ENCODE assay signal across 22 cellular contexts in genomic region chr1:6149597-6149996, GRCh38. TPM values are rescaled to one million over a fixed set of nuclear protein-coding genes. Genes with fewer than 3 reads are reported as not detected.
DNase-seq lines count a peak whose midpoint lies in the region; ATAC-seq, FAIRE-seq and TF ChIP-seq lines count a peak whose summit lies in the region.
"Had no signal": no experiment of that assay in that cellular context is flagged by ENCODE, and none has a peak within 500 bp of the region (broad histone marks: within the 10 kb centered on the region; RNA-seq: fewer than 3 reads in every experiment).

No MANE protein-coding gene starts in this region.

- WGBS in HepG2 (ENCODE audit: low lambda C conversion rate) = 70% methylated on average over 1 of the region's 1 CpG
- WGBS in right lobe of liver (ENCODE audit: insufficient coverage, low coverage, low lambda C conversion rate, missing lambda C conversion rate) = 63% methylated on average over 1 of the region's 1 CpG

- no peaks in the 10 kb centered on the region for H3K4me1 ChIP-seq in HepG2 (ENCODE audit: insufficient read depth, low read length)
- no peaks in the 10 kb centered on the region for H3K4me1 ChIP-seq in right lobe of liver
- H3K4me1 ChIP-seq in Panc1 (ENCODE audit: control insufficient read depth, insufficient read depth, low read length) = no peaks in the 10 kb centered on the region
- H3K4me1 ChIP-seq in CD8-positive, alpha-beta memory T cell (ENCODE audit: insufficient read depth, low read length) = peaks cover 3% of the 10 kb centered on the region
- H3K4me1 ChIP-seq: Caco-2 had no signal

- DNase-seq in HepG2 (ENCODE audit: low spot score) (no peak), right lobe of liver (no peak), Panc1 (ENCODE audit: low read depth, low spot score) (no peak)
- no peak for DNase-seq in activated CD8-positive, alpha-beta memory T cell treated with anti-CD3 and anti-CD28 coated beads for 24 hours
- DNase-seq in CD8-positive, alpha-beta memory T cell = no peak
- DNase-seq: ACHN; AML-193; C1 segment of cervical spinal cord; Caco-2; CD4-positive, alpha-beta memory T cell; DMS153; DND-41; GDM1 had no signal

- no peak overlapping the region for H3K27ac Mint-ChIP-seq in CD8-positive, alpha-beta memory T cell
- H3K27ac Mint-ChIP-seq: CD4-positive, alpha-beta memory T cell; GM23338 had no signal

- TF ChIP-seq CTCF in HepG2 (CRISPR knock-in tag; IDR thresholded peaks at IDR 0.05) = no peak
- TF ChIP-seq CTCF in right lobe of liver (IDR thresholded peaks at IDR 0.05) = no peak
- TF ChIP-seq CTCF in Panc1 (IDR thresholded peaks at IDR 0.05) = no peak
- TF ChIP-seq CTCF in neural cell (IDR thresholded peaks at IDR 0.05; ENCODE audit: poor library complexity, severe bottlenecking) = no peak

- H3K79me2 ChIP-seq in HepG2 (ENCODE audit: insufficient read depth, low read length) = no peaks in the 10 kb centered on the region
- H3K79me2 ChIP-seq in neural cell (replicated peaks; ENCODE audit: insufficient read depth, low read length) = no peaks in the 10 kb centered on the region

- peaks cover 7 to 29% (median 9%) of the 10 kb centered on the region in 3 donors for H3K4me1 Mint-ChIP-seq in CD8-positive, alpha-beta memory T cell

- H3K27me3 Mint-ChIP-seq in CD8-positive, alpha-beta memory T cell = peaks cover 8 to 12% of the 10 kb centered on the region in 2 donors

- H3K9me2 ChIP-seq in neural cell (ENCODE audit: insufficient read depth, low read length) = no peaks in the 10 kb centered on the region

- H3K36me3 ChIP-seq in HepG2 (replicated peaks in 1 of 2; ENCODE audit: control insufficient read depth in 1 of 2, insufficient read depth in 2 of 2, low read length in 2 of 2) = no peaks in the 10 kb centered on the region
- H3K36me3 ChIP-seq in right lobe of liver = no peaks in the 10 kb centered on the region
- no peaks in the 10 kb centered on the region for H3K36me3 ChIP-seq in Panc1 (ENCODE audit: control insufficient read depth, insufficient read depth, low read length)
- H3K36me3 ChIP-seq in neural cell (ENCODE audit: insufficient read depth, low read length) = no peaks in the 10 kb centered on the region
- H3K36me3 ChIP-seq in CD8-positive, alpha-beta memory T cell (ENCODE audit: insufficient read depth, low read length) = no peaks in the 10 kb centered on the region
- H3K36me3 ChIP-seq: HAP-1 had no signal

- no TSS peak for BruUV-seq in HepG2 (replicated peaks; lab: Mats Ljungman, UMichigan)
- BruUV-seq in Panc1 (replicated peaks; lab: Mats Ljungman, UMichigan) = TSS peak; percentile 94

- H3K4me3 ChIP-seq in HepG2 (replicated peaks in 1 of 3; ENCODE audit: insufficient read depth in 1 of 3, low read depth in 2 of 3, low read length in 3 of 3) = no peak overlapping the region
- H3K4me3 ChIP-seq in right lobe of liver = no peak overlapping the region
- H3K4me3 ChIP-seq in Panc1 (ENCODE audit: low read depth in 2 of 2, low read length in 2 of 2) = no peak overlapping the region
- no peak overlapping the region for H3K4me3 ChIP-seq in neural cell (ENCODE audit: low read length)
- no peak overlapping the region for H3K4me3 ChIP-seq in CD8-positive, alpha-beta memory T cell (ENCODE audit: low read length)
- H3K4me3 ChIP-seq: GM12878 had no signal

- no peak overlapping the region for H3K4me3 Mint-ChIP-seq in CD8-positive, alpha-beta memory T cell
- H3K4me3 Mint-ChIP-seq: CD4-positive, alpha-beta memory T cell; GM23338 had no signal

- H3F3A ChIP-seq in neural cell (ENCODE audit: insufficient read depth, low read length, poor library complexity, severe bottlenecking) = no peaks in the 10 kb centered on the region

- no peak overlapping the region for H3K9ac ChIP-seq in HepG2 (ENCODE audit: insufficient read depth, low read depth, low read length)
- no peak overlapping the region for H3K9ac ChIP-seq in neural cell (ENCODE audit: low read length)

- no peak for ATAC-seq in HepG2
- no peak for ATAC-seq in right lobe of liver
- no peak for ATAC-seq in Panc1
- ATAC-seq in HG02623 (IDR thresholded peaks at IDR 0.05; ENCODE audit: unreplicated experiment) = no peak
- ATAC-seq: GM12878 had no signal

- H3K27me3 ChIP-seq in HepG2 (ENCODE audit: control insufficient read depth in 1 of 2, insufficient read depth in 2 of 2, low read length in 2 of 2) (peaks cover 14 to 81% of the 10 kb centered on the region in 2 experiments), right lobe of liver (no peaks in the 10 kb centered on the region), Panc1 (ENCODE audit: control insufficient read depth, insufficient read depth, low read length) (no peaks in the 10 kb centered on the region), neural cell (ENCODE audit: insufficient read depth, low read depth, low read length) (peaks cover 16% of the 10 kb centered on the region)
- no peaks in the 10 kb centered on the region for H3K27me3 ChIP-seq in CD8-positive, alpha-beta memory T cell (ENCODE audit: insufficient read depth, low read length, poor library complexity, severe bottlenecking)

- no peak overlapping the region for H3K4me2 ChIP-seq in HepG2 (ENCODE audit: low read depth, low read length)
- H3K4me2 ChIP-seq in neural cell (ENCODE audit: low read length) = no peak overlapping the region

- in situ Hi-C loops in HepG2 (cut with HindIII; ENCODE audit: extremely low pct_ligation_motif_present, low pct_unique_long_range_greater_than_20kb) (no loop called here), Panc1 (cut with HindIII; ENCODE audit: low pct_unique_long_range_greater_than_20kb, low sequenced_read_pairs) (no loop called here)

- H3K9me3 Mint-ChIP-seq in CD8-positive, alpha-beta memory T cell = no peaks in the 10 kb centered on the region
- H3K9me3 Mint-ChIP-seq: CD4-positive, alpha-beta memory T cell had no signal

- intact Hi-C loops in HepG2 (cut with micrococcal nuclease; ENCODE audit: unreplicated experiment) = no loop called here
- intact Hi-C loops in right lobe of liver (cut with DNase I) = no loop called here
- intact Hi-C loops in Panc1 (cut with micrococcal nuclease; ENCODE audit: unreplicated experiment) = no loop called here

- TF ChIP-seq POLR2A in HepG2 (IDR thresholded peaks at IDR 0.05; ENCODE audit: insufficient read depth in 1 of 2, low read depth in 2 of 2, low read length in 2 of 2) (no peak), right lobe of liver (IDR thresholded peaks at IDR 0.05) (no peak)

- no peak for TF ChIP-seq EP300 in HepG2 (IDR thresholded peaks at IDR 0.05; ENCODE audit: low read depth in 2 of 2, low read length in 2 of 2)
- TF ChIP-seq EP300 in HepG2 (CRISPR knock-in tag; IDR thresholded peaks at IDR 0.05; ENCODE audit: borderline replicate concordance) = no peak
- TF ChIP-seq EP300 in neural cell (conservative IDR thresholded peaks at IDR 0.05; ENCODE audit: poor library complexity, severe bottlenecking) = no peak

- no peak overlapping the region for H2AFZ ChIP-seq in HepG2 (ENCODE audit: low read length)
- H2AFZ ChIP-seq in neural cell (ENCODE audit: low read depth, low read length) = no peak overlapping the region

- POLR2A ChIA-PET in HepG2 (lab: Yijun Ruan, JAX) (no interaction called here), Panc1 (lab: Charles Lee) (no interaction called here)
- POLR2A ChIA-PET in CD8-positive, alpha-beta memory T cell (lab: Charles Lee) = no interaction called here

- no peaks in the 10 kb centered on the region for H3K36me3 Mint-ChIP-seq in CD8-positive, alpha-beta memory T cell

- H4K20me1 ChIP-seq in HepG2 (ENCODE audit: insufficient read depth, low read length) (peaks cover 8% of the 10 kb centered on the region; the same call in 1 of the 2 replicates), neural cell (ENCODE audit: insufficient read depth) (no peaks in the 10 kb centered on the region)

- H3K27ac ChIP-seq in HepG2 (ENCODE audit: extremely low read length, insufficient read depth, low read length) (no peak overlapping the region), right lobe of liver (no peak overlapping the region), Panc1 (ENCODE audit: low read length) (no peak overlapping the region), neural cell (ENCODE audit: low read length) (no peak overlapping the region)
- no peak overlapping the region for H3K27ac ChIP-seq in CD8-positive, alpha-beta memory T cell (ENCODE audit: low read depth, low read length)
- H3K27ac ChIP-seq: 22Rv1 had no signal

- no peak for FAIRE-seq in HepG2 (lab: Jason Lieb, UNC)
- FAIRE-seq: A549, GM12878, GM19239, H54 had no signal

- no peak for TF ChIP-seq RAD21 in HepG2 (CRISPR knock-in tag; IDR thresholded peaks at IDR 0.05)
- TF ChIP-seq RAD21 in neural cell (conservative IDR thresholded peaks at IDR 0.05) = no peak

- CTCF ChIA-PET in HepG2 (lab: Yijun Ruan, JAX; ENCODE audit: low intra/inter-chr PET ratio, low total read pairs) (no interaction called here), Panc1 (lab: Charles Lee) (no interaction called here)
- CTCF ChIA-PET in CD8-positive, alpha-beta memory T cell (lab: Charles Lee) = no interaction called here

- no peaks in the 10 kb centered on the region for H3K9me3 ChIP-seq in HepG2 (ENCODE audit: low read length)
- H3K9me3 ChIP-seq in right lobe of liver = no peaks in the 10 kb centered on the region
- H3K9me3 ChIP-seq in Panc1 (ENCODE audit: control insufficient read depth, insufficient read depth, low read depth, low read length) = no peaks in the 10 kb centered on the region
- no peaks in the 10 kb centered on the region for H3K9me3 ChIP-seq in neural cell (ENCODE audit: low read length)
- no peaks in the 10 kb centered on the region for H3K9me3 ChIP-seq in CD8-positive, alpha-beta memory T cell (ENCODE audit: low read length)
- H3K9me3 ChIP-seq: A549, Caco-2, HAP-1 had no signal

RNA-seq across cellular contexts. Expression of gene CHD5, which starts 30.5 kb away (rescaled TPM):
- total RNA-seq in HepG2 (2016; rRNA removed; fragmentation: Illumina TruSeq; extraction: Trizol) = 0.02 TPM in 1 of 2 replicates, not detected in the other
- not detected in 2 replicates for total RNA-seq in HepG2 (2016; cell fraction: cytosol; rRNA removed; fragmentation: Illumina TruSeq; extraction: Trizol; ENCODE audit: low read depth)
- 0.11 TPM in 1 of 2 replicates, not detected in the other for total RNA-seq in HepG2 (2016; cell fraction: insoluble cytoplasmic fraction; rRNA removed; fragmentation: Illumina TruSeq; extraction: Trizol)
- not detected in 2 replicates for total RNA-seq in HepG2 (2016; cell fraction: membrane; rRNA removed; fragmentation: Illumina TruSeq; extraction: Trizol)
- 0.09 TPM in 1 of 2 replicates, not detected in the other for total RNA-seq in HepG2 (2016; cell fraction: nucleus; rRNA removed; fragmentation: Illumina TruSeq; extraction: Trizol)
- polyA plus RNA-seq in HepG2 (2011; rRNA removed) = 0.09 and 0.21 TPM in 2 replicates
- 0.03 TPM in 1 of 2 replicates, not detected in the other for polyA plus RNA-seq in HepG2 (2011; cell fraction: cytosol; rRNA removed)
- polyA plus RNA-seq in HepG2 (2011; cell fraction: nucleus; rRNA removed) = 0.42 and 0.51 TPM in 2 replicates
- polyA plus RNA-seq in HepG2 (2012) = 0.03 and 0.05 TPM in 2 replicates
- polyA plus RNA-seq in HepG2 (2016; cell fraction: cytosol; fragmentation: Illumina TruSeq; extraction: Trizol; ENCODE audit: low read depth) = not detected in 2 replicates
- polyA plus RNA-seq in HepG2 (2016; cell fraction: insoluble cytoplasmic fraction; fragmentation: Illumina TruSeq; extraction: Trizol; ENCODE audit: low read depth) = not detected in 2 replicates
- not detected in 2 replicates for polyA plus RNA-seq in HepG2 (2016; cell fraction: membrane; fragmentation: Illumina TruSeq; extraction: Trizol; ENCODE audit: low read depth)
- 0.10 and 0.29 TPM in 2 replicates for polyA plus RNA-seq in HepG2 (2016; cell fraction: nucleus; fragmentation: Illumina TruSeq; extraction: Trizol; ENCODE audit: insufficient read depth, low read depth)
- polyA minus RNA-seq in HepG2 (2011; rRNA and poly(A)+ RNA removed; ENCODE audit: low replicate concordance) = 0.10 and 0.56 TPM in 2 replicates
- polyA minus RNA-seq in HepG2 (2011; cell fraction: cytosol; rRNA and poly(A)+ RNA removed) = not detected in 2 replicates
- 0.13 and 0.50 TPM in 2 replicates for polyA minus RNA-seq in HepG2 (2011; cell fraction: nucleus; rRNA and poly(A)+ RNA removed)
- total RNA-seq in right lobe of liver = not detected
- total RNA-seq in Panc1 (2021; ENCODE audit: unreplicated experiment) = 62.9 TPM
- 72.6 TPM for polyA plus RNA-seq in Panc1 (2012; ENCODE audit: insufficient read length)
- 22.0 and 33.7 TPM in 2 replicates for polyA plus RNA-seq in neural cell
- 31.7 and 33.1 TPM in 2 replicates for polyA minus RNA-seq in neural cell
- under 1 TPM; 0.61 to 0.82 TPM for total RNA-seq in CD8-positive, alpha-beta memory T cell
- not detected for polyA plus RNA-seq in CD8-positive, alpha-beta memory T cell
- polyA plus RNA-seq: CD4-positive, alpha-beta memory T cell had no signal

RNA-seq across cellular contexts. Expression of gene RPL22, which starts 49.8 kb away (rescaled TPM):
- total RNA-seq in HepG2 (2016; rRNA removed; fragmentation: Illumina TruSeq; extraction: Trizol) (545 and 787 TPM in 2 replicates), right lobe of liver (100 to 1,000 TPM in 4 of 6 experiments, 10 to 100 TPM in 2; 45.4 to 156 (median 134) TPM), Panc1 (2021; ENCODE audit: unreplicated experiment) (309 TPM)
- total RNA-seq in HepG2 (2016; cell fraction: cytosol; rRNA removed; fragmentation: Illumina TruSeq; extraction: Trizol; ENCODE audit: low read depth) = 342 and 387 TPM in 2 replicates
- 525 and 788 TPM in 2 replicates for total RNA-seq in HepG2 (2016; cell fraction: insoluble cytoplasmic fraction; rRNA removed; fragmentation: Illumina TruSeq; extraction: Trizol)
- 707 and 829 TPM in 2 replicates for total RNA-seq in HepG2 (2016; cell fraction: membrane; rRNA removed; fragmentation: Illumina TruSeq; extraction: Trizol)
- 180 and 186 TPM in 2 replicates for total RNA-seq in HepG2 (2016; cell fraction: nucleus; rRNA removed; fragmentation: Illumina TruSeq; extraction: Trizol)
- polyA plus RNA-seq in HepG2 (2011; rRNA removed) (146 and 214 TPM in 2 replicates), neural cell (275 and 294 TPM in 2 replicates)
- 92.5 and 127 TPM in 2 replicates for polyA plus RNA-seq in HepG2 (2011; cell fraction: cytosol; rRNA removed)
- 29.2 and 40.5 TPM in 2 replicates for polyA plus RNA-seq in HepG2 (2011; cell fraction: nucleus; rRNA removed)
- 1,228 and 1,771 TPM in 2 replicates for polyA plus RNA-seq in HepG2 (2012)
- polyA plus RNA-seq in HepG2 (2016; cell fraction: cytosol; fragmentation: Illumina TruSeq; extraction: Trizol; ENCODE audit: low read depth) = 1,048 and 1,064 TPM in 2 replicates
- polyA plus RNA-seq in HepG2 (2016; cell fraction: insoluble cytoplasmic fraction; fragmentation: Illumina TruSeq; extraction: Trizol; ENCODE audit: low read depth) = 1,078 and 1,177 TPM in 2 replicates
- polyA plus RNA-seq in HepG2 (2016; cell fraction: membrane; fragmentation: Illumina TruSeq; extraction: Trizol; ENCODE audit: low read depth) = 1,296 and 1,373 TPM in 2 replicates
- 473 and 475 TPM in 2 replicates for polyA plus RNA-seq in HepG2 (2016; cell fraction: nucleus; fragmentation: Illumina TruSeq; extraction: Trizol; ENCODE audit: insufficient read depth, low read depth)
- polyA minus RNA-seq in HepG2 (2011; rRNA and poly(A)+ RNA removed; ENCODE audit: low replicate concordance) = 12.9 and 31.5 TPM in 2 replicates
- 48.1 and 62.3 TPM in 2 replicates for polyA minus RNA-seq in HepG2 (2011; cell fraction: cytosol; rRNA and poly(A)+ RNA removed)
- polyA minus RNA-seq in HepG2 (2011; cell fraction: nucleus; rRNA and poly(A)+ RNA removed) = 53.2 and 59.9 TPM in 2 replicates
- 319 TPM for polyA plus RNA-seq in Panc1 (2012; ENCODE audit: insufficient read length)
- 180 and 190 TPM in 2 replicates for polyA minus RNA-seq in neural cell
- total RNA-seq in CD8-positive, alpha-beta memory T cell = 100 to 1,000 TPM; 397 to 449 TPM
- polyA plus RNA-seq in CD8-positive, alpha-beta memory T cell = 213 TPM

RNA-seq across cellular contexts. Expression of gene RNF207, which starts 56.3 kb away (rescaled TPM):
- 1.7 and 9.8 TPM in 2 replicates for total RNA-seq in HepG2 (2016; rRNA removed; fragmentation: Illumina TruSeq; extraction: Trizol)
- 2.0 and 3.0 TPM in 2 replicates for total RNA-seq in HepG2 (2016; cell fraction: cytosol; rRNA removed; fragmentation: Illumina TruSeq; extraction: Trizol; ENCODE audit: low read depth)
- 2.1 and 8.9 TPM in 2 replicates for total RNA-seq in HepG2 (2016; cell fraction: insoluble cytoplasmic fraction; rRNA removed; fragmentation: Illumina TruSeq; extraction: Trizol)
- total RNA-seq in HepG2 (2016; cell fraction: membrane; rRNA removed; fragmentation: Illumina TruSeq; extraction: Trizol) = 2.4 and 2.5 TPM in 2 replicates
- 14.8 and 17.7 TPM in 2 replicates for total RNA-seq in HepG2 (2016; cell fraction: nucleus; rRNA removed; fragmentation: Illumina TruSeq; extraction: Trizol)
- polyA plus RNA-seq in HepG2 (2011; rRNA removed) = 15.9 and 17.9 TPM in 2 replicates
- 3.1 and 5.5 TPM in 2 replicates for polyA plus RNA-seq in HepG2 (2011; cell fraction: cytosol; rRNA removed)
- 282 and 411 TPM in 2 replicates for polyA plus RNA-seq in HepG2 (2011; cell fraction: nucleus; rRNA removed)
- polyA plus RNA-seq in HepG2 (2012) = 3.9 and 4.0 TPM in 2 replicates
- 0.45 and 0.62 TPM in 2 replicates for polyA plus RNA-seq in HepG2 (2016; cell fraction: cytosol; fragmentation: Illumina TruSeq; extraction: Trizol; ENCODE audit: low read depth)
- polyA plus RNA-seq in HepG2 (2016; cell fraction: insoluble cytoplasmic fraction; fragmentation: Illumina TruSeq; extraction: Trizol; ENCODE audit: low read depth) = 1.8 and 3.9 TPM in 2 replicates
- 0.85 and 1.2 TPM in 2 replicates for polyA plus RNA-seq in HepG2 (2016; cell fraction: membrane; fragmentation: Illumina TruSeq; extraction: Trizol; ENCODE audit: low read depth)
- 47.0 and 48.9 TPM in 2 replicates for polyA plus RNA-seq in HepG2 (2016; cell fraction: nucleus; fragmentation: Illumina TruSeq; extraction: Trizol; ENCODE audit: insufficient read depth, low read depth)
- polyA minus RNA-seq in HepG2 (2011; rRNA and poly(A)+ RNA removed; ENCODE audit: low replicate concordance) = 16.5 and 27.5 TPM in 2 replicates
- 2.5 TPM in 2 replicates for polyA minus RNA-seq in HepG2 (2011; cell fraction: cytosol; rRNA and poly(A)+ RNA removed)
- polyA minus RNA-seq in HepG2 (2011; cell fraction: nucleus; rRNA and poly(A)+ RNA removed) = 30.0 and 38.2 TPM in 2 replicates
- total RNA-seq in right lobe of liver = 10 to 100 TPM in 5 of 6 experiments, 1 to 10 TPM in 1; 8.4 to 20.5 (median 14.4) TPM
- total RNA-seq in Panc1 (2021; ENCODE audit: unreplicated experiment) = 115 TPM
- polyA plus RNA-seq in Panc1 (2012; ENCODE audit: insufficient read length) = 84.5 TPM
- 1.7 and 3.5 TPM in 2 replicates for polyA plus RNA-seq in neural cell
- 1.9 TPM in 2 replicates for polyA minus RNA-seq in neural cell
- 10 to 100 TPM; 10.8 to 12.8 TPM for total RNA-seq in CD8-positive, alpha-beta memory T cell
- 0.22 TPM for polyA plus RNA-seq in CD8-positive, alpha-beta memory T cell

Comparison
In these comparisons a context has a peak if more than half of its experiments do, and no peak if none do; other contexts are left out.
1. RNA of gene CHD5, which starts 30.5 kb away (total RNA-seq): 62.9 TPM in Panc1 (single experiment); 0.61 to 0.82 TPM in CD8-positive, alpha-beta memory T cell, not detected in right lobe of liver and 0.02 to 0.11 TPM in HepG2; every median in the first group is over 10 times any median in the second.